16 cellular contexts compared by ENCODE assay signal in genomic region chr10:21860718-21861117, GRCh38.
DNase-seq lines count a peak whose midpoint lies in the region; ATAC-seq and TF ChIP-seq lines count a peak whose summit lies in the region.
"Had no signal": no experiment of that assay in that cellular context is flagged by ENCODE, and none has a peak within 500 bp of the region (broad histone marks: within the 10 kb centered on the region; RNA-seq: fewer than 3 reads in every experiment).

No MANE protein-coding gene starts in this region.

- no peaks in the 10 kb centered on the region for H3K9me3 Mint-ChIP-seq in activated T-helper 17 cell treated with anti-CD3 and anti-CD28 coated beads, Interleukin-2, amount 50 U/mL, for 72 hours
- H3K9me3 Mint-ChIP-seq: activated naive CD4-positive, alpha-beta T cell treated with anti-CD3 and anti-CD28 coated beads, Interleukin-2, amount 10 ng/mL, durations not matched to agents 7 days and 5 days had no signal

- H3K27me3 ChIP-seq in foreskin keratinocyte: no peaks in the 10 kb centered on the region
- no peaks in the 10 kb centered on the region for H3K27me3 ChIP-seq in esophagus muscularis mucosa

- peaks cover 22% of the 10 kb centered on the region for H3K36me3 Mint-ChIP-seq in activated T-helper 17 cell treated with anti-CD3 and anti-CD28 coated beads, Interleukin-2, amount 50 U/mL, for 72 hours (ENCODE audit: low read depth)

- ATAC-seq in activated T-helper 17 cell treated with anti-CD3 and anti-CD28 coated beads, Interleukin-2, amount 50 U/mL, for 72 hours (replicated peaks): peak; percentile 40
- ATAC-seq in foreskin keratinocyte: peak; percentile 41
- no peak for ATAC-seq in stimulated activated naive CD8-positive, alpha-beta T cell treated with anti-CD3 and anti-CD28 coated beads, Interleukin-15, Interleukin-2, amounts not matched to agents 100 U/mL and 50 U/mL, for 24 hours
- ATAC-seq: psoas muscle had no signal

- no peak overlapping the region for H3K4me3 ChIP-seq in Jurkat, Clone E6-1 (ENCODE audit: low read length)
- H3K4me3 ChIP-seq in esophagus muscularis mucosa: no peak overlapping the region
- H3K4me3 ChIP-seq: psoas muscle had no signal

- no peak for TF ChIP-seq EP300 in esophagus muscularis mucosa (IDR thresholded peaks at IDR 0.05)

- H3K27ac Mint-ChIP-seq in activated T-helper 17 cell treated with anti-CD3 and anti-CD28 coated beads, Interleukin-2, amount 50 U/mL, for 72 hours: no peak overlapping the region
- H3K27ac Mint-ChIP-seq: activated naive CD4-positive, alpha-beta T cell treated with anti-CD3 and anti-CD28 coated beads, Interleukin-2, amount 10 ng/mL, durations not matched to agents 7 days and 5 days; naive B cell; stimulated activated naive CD8-positive, alpha-beta T cell treated with anti-CD3 and anti-CD28 coated beads, Interleukin-15, Interleukin-2, amounts not matched to agents 100 ng/mL and 50 ng/mL, for 24 hours had no signal

- H3K27ac ChIP-seq in foreskin keratinocyte (no peak overlapping the region), esophagus muscularis mucosa (replicated peaks in 1 of 4) (no peak overlapping the region)
- H3K27ac ChIP-seq: psoas muscle had no signal

- no peak for TF ChIP-seq CTCF in foreskin keratinocyte (conservative IDR thresholded peaks at IDR 0.05)
- no peak for TF ChIP-seq CTCF in esophagus muscularis mucosa (IDR thresholded peaks at IDR 0.05)

- no peaks in the 10 kb centered on the region for H3K9me3 ChIP-seq in esophagus muscularis mucosa
- H3K9me3 ChIP-seq: psoas muscle had no signal

- H3K4me3 Mint-ChIP-seq in activated T-helper 17 cell treated with anti-CD3 and anti-CD28 coated beads, Interleukin-2, amount 50 U/mL, for 72 hours: no peak overlapping the region
- H3K4me3 Mint-ChIP-seq: activated naive CD4-positive, alpha-beta T cell treated with anti-CD3 and anti-CD28 coated beads, Interleukin-2, amount 10 ng/mL, durations not matched to agents 7 days and 5 days; naive B cell; stimulated activated naive CD8-positive, alpha-beta T cell treated with anti-CD3 and anti-CD28 coated beads, Interleukin-15, Interleukin-2, amounts not matched to agents 100 ng/mL and 50 ng/mL, for 24 hours had no signal

- no peaks in the 10 kb centered on the region for H3K4me1 ChIP-seq in foreskin keratinocyte
- no peaks in the 10 kb centered on the region for H3K4me1 ChIP-seq in esophagus muscularis mucosa
- H3K4me1 ChIP-seq: psoas muscle had no signal

- 71% methylated on average over 1 of the region's 1 CpG for WGBS in esophagus muscularis mucosa

- no peak for TF ChIP-seq POLR2A in esophagus muscularis mucosa (IDR thresholded peaks at IDR 0.05; ENCODE audit: low read depth)

- H3K36me3 ChIP-seq in esophagus muscularis mucosa: no peaks in the 10 kb centered on the region

- peaks cover 4% of the 10 kb centered on the region for H3K4me1 Mint-ChIP-seq in activated T-helper 17 cell treated with anti-CD3 and anti-CD28 coated beads, Interleukin-2, amount 50 U/mL, for 72 hours
- H3K4me1 Mint-ChIP-seq: naive B cell had no signal

- no peaks in the 10 kb centered on the region for H3K27me3 Mint-ChIP-seq in activated T-helper 17 cell treated with anti-CD3 and anti-CD28 coated beads, Interleukin-2, amount 50 U/mL, for 72 hours
- H3K27me3 Mint-ChIP-seq: activated naive CD4-positive, alpha-beta T cell treated with anti-CD3 and anti-CD28 coated beads, Interleukin-2, amount 10 ng/mL, durations not matched to agents 7 days and 5 days; naive B cell; stimulated activated naive CD8-positive, alpha-beta T cell treated with anti-CD3 and anti-CD28 coated beads, Interleukin-15, Interleukin-2, amounts not matched to agents 100 ng/mL and 50 ng/mL, for 24 hours had no signal

- DNase-seq in Daoy (ENCODE audit: low read depth): peak; percentile 0
- DNase-seq in Jurkat, Clone E6-1 (ENCODE audit: low read depth, low spot score): peak; percentile 37
- peak; percentile 58 to 62 for DNase-seq in foreskin keratinocyte
- no peak for DNase-seq in esophagus muscularis mucosa (ENCODE audit: extremely low spot score)
- no peak for DNase-seq in stimulated activated naive CD8-positive, alpha-beta T cell treated with anti-CD3 and anti-CD28 coated beads, Interleukin-15, Interleukin-2, amounts not matched to agents 100 U/mL and 50 U/mL, for 24 hours
- DNase-seq in stimulated activated CD4-positive, alpha-beta T cell treated with anti-CD3 and anti-CD28 coated beads, Interleukin-15, amount 100 ng/mL, for 24 hours: no peak
- DNase-seq in NAMALWA (ENCODE audit: low spot score): no peak
- DNase-seq: activated CD4-positive, alpha-beta T cell treated with anti-CD3 and anti-CD28 coated beads for 1 hour; activated naive CD4-positive, alpha-beta T cell treated with anti-CD3 and anti-CD28 coated beads, Interleukin-2, amount 10 ng/mL, durations not matched to agents 7 days and 5 days; GDM1; naive B cell; NCI-H2107; psoas muscle; Right ventricle myocardium superior had no signal

- intact Hi-C loops in esophagus muscularis mucosa (cut with DNase I): no loop called here

Comparison
In these comparisons a context has a peak if more than half of its experiments do, and no peak if none do; other contexts are left out.
1. DNase-seq: peak in Daoy (single experiment), Jurkat, Clone E6-1 (single experiment) and foreskin keratinocyte (2 of 2); none in esophagus muscularis mucosa (single experiment), stimulated activated naive CD8-positive, alpha-beta T cell treated with anti-CD3 and anti-CD28 coated beads, Interleukin-15, Interleukin-2, amounts not matched to agents 100 U/mL and 50 U/mL, for 24 hours (single experiment), stimulated activated CD4-positive, alpha-beta T cell treated with anti-CD3 and anti-CD28 coated beads, Interleukin-15, amount 100 ng/mL, for 24 hours (single experiment) and NAMALWA (single experiment).